ENCODE assay signal across 15 cellular contexts in genomic region chr14:95232894-95233584, GRCh38.
"Had no signal": no experiment of that assay in that cellular context is flagged by ENCODE, and none has a peak within 500 bp of the region (broad histone marks: within the 10 kb centered on the region; RNA-seq: fewer than 3 reads in every experiment).

No MANE protein-coding gene starts in this region.

- H3K27ac Mint-ChIP-seq: activated CD4-positive, alpha-beta memory T cell treated with anti-CD3 and anti-CD28 coated beads for 36 hours; activated naive CD8-positive, alpha-beta T cell had no signal

- H3K27ac ChIP-seq: esophagus muscularis mucosa, ovary had no signal

- H3K9me3 ChIP-seq: breast epithelium, esophagus muscularis mucosa, ovary, stomach, tibial nerve had no signal

- H3K4me3 ChIP-seq: breast epithelium, esophagus muscularis mucosa, ovary, stomach, tibial nerve had no signal

- H3K4me3 Mint-ChIP-seq: activated CD4-positive, alpha-beta memory T cell treated with anti-CD3 and anti-CD28 coated beads for 36 hours; activated naive CD8-positive, alpha-beta T cell; neural crest cell had no signal

- DNase-seq: activated CD4-positive, alpha-beta memory T cell treated with anti-CD3 and anti-CD28 coated beads for 36 hours; activated CD4-positive, CD25-positive, alpha-beta regulatory T cell treated with anti-CD3 and anti-CD28 coated beads, Interleukin-2, amount 50 U/mL, for 72 hours; activated gamma-delta T cell; activated T-cell treated with anti-CD3 and anti-CD28 coated beads, Interleukin-2, amount 50 U/mL, for 48 hours; mesenchymal stem cell; ovary; stimulated activated CD4-positive, alpha-beta T cell treated with anti-CD3 and anti-CD28 coated beads, Interleukin-15, amount 100 ng/mL, for 24 hours; stimulated activated CD4-positive, alpha-beta T cell treated with anti-CD3 and anti-CD28 coated beads, Interleukin-4, amount 100 ng/mL, for 24 hours; stomach; SW 1271 had no signal

- H3K27me3 Mint-ChIP-seq: activated naive CD8-positive, alpha-beta T cell had no signal

- H3K36me3 ChIP-seq: breast epithelium, esophagus muscularis mucosa, ovary, stomach, tibial nerve had no signal

- H3K36me3 Mint-ChIP-seq: activated CD4-positive, alpha-beta memory T cell treated with anti-CD3 and anti-CD28 coated beads for 36 hours; activated naive CD8-positive, alpha-beta T cell had no signal

- H3K27me3 ChIP-seq: breast epithelium, esophagus muscularis mucosa, ovary, stomach, tibial nerve had no signal

- H3K9me3 Mint-ChIP-seq: activated CD4-positive, alpha-beta memory T cell treated with anti-CD3 and anti-CD28 coated beads for 36 hours; neural crest cell had no signal
